ENCODE assay signal across 10 cellular contexts in genomic region chr10:75043256-75044121, GRCh38.
DNase-seq lines count a peak whose midpoint lies in the region; ATAC-seq lines count a peak whose summit lies in the region.
"Had no signal": no experiment of that assay in that cellular context is flagged by ENCODE, and none has a peak within 500 bp of the region (broad histone marks: within the 10 kb centered on the region; RNA-seq: fewer than 3 reads in every experiment).

No MANE protein-coding gene starts in this region.

- ATAC-seq in GM18867 (IDR thresholded peaks at IDR 0.05; ENCODE audit: unreplicated experiment) (no peak), GM18873 (IDR thresholded peaks at IDR 0.05; ENCODE audit: low FRiP score, unreplicated experiment) (no peak)

- H3K9me3 ChIP-seq in HUES48 (ENCODE audit: control insufficient read depth, insufficient read depth, low read length): no peaks in the 10 kb centered on the region
- no peaks in the 10 kb centered on the region for H3K9me3 ChIP-seq in iPS DF 6.9 (ENCODE audit: control insufficient read depth, insufficient read depth, low read length)
- H3K9me3 ChIP-seq: pancreas had no signal

- no peaks in the 10 kb centered on the region for H3K36me3 ChIP-seq in HUES48 (ENCODE audit: control insufficient read depth, insufficient read depth, low read length)
- H3K36me3 ChIP-seq in iPS DF 6.9 (ENCODE audit: control insufficient read depth, insufficient read depth, low read length): no peaks in the 10 kb centered on the region
- H3K36me3 ChIP-seq: pancreas had no signal

- H3K4me1 ChIP-seq in HUES48 (ENCODE audit: control insufficient read depth, insufficient read depth, low read length) (peaks cover 3% of the 10 kb centered on the region; the same call in 1 of the 2 replicates), iPS DF 6.9 (ENCODE audit: control insufficient read depth, insufficient read depth, low read length) (peaks cover 1% of the 10 kb centered on the region; the same call in 1 of the 2 replicates)
- H3K4me1 ChIP-seq: pancreas had no signal

- H3K4me3 ChIP-seq in HUES48 (ENCODE audit: low read depth, low read length) (peak overlapping the region; percentile 59; the same call in 1 of the 2 replicates), iPS DF 6.9 (ENCODE audit: low read length) (peak overlapping the region; percentile 36; the same call in 1 of the 2 replicates)
- H3K4me3 ChIP-seq: pancreas had no signal

- DNase-seq in activated T-cell treated with anti-CD3 and anti-CD28 coated beads for 1 hour (ENCODE audit: low read depth): peak; percentile 29
- no peak for DNase-seq in iPS DF 6.9 (ENCODE audit: low read depth, low spot score)
- peak; percentile 30 to 39 for DNase-seq in stimulated activated CD8-positive, alpha-beta memory T cell treated with anti-CD3 and anti-CD28 coated beads, Interleukin-2, amount 100 ng/mL, for 48 hours (ENCODE audit: low read depth in 2 of 2)
- DNase-seq in SK-N-DZ (ENCODE audit: low spot score): no peak
- no peak for DNase-seq in NCI-H128 (lab: John Stamatoyannopoulos, UW; ENCODE audit: unreplicated experiment)
- DNase-seq: NCI-H2029 treated with DMSO at 0.1 percent for 48 hours had no signal

- no peak overlapping the region for H3K9ac ChIP-seq in HUES48 (ENCODE audit: low read depth, low read length)

- WGBS in iPS DF 6.9 (ENCODE audit: insufficient coverage, insufficient read length): no CpG with 5 or more reads among the region's 68 CpGs

- peaks cover 13% of the 10 kb centered on the region for H3K27me3 ChIP-seq in HUES48 (ENCODE audit: control insufficient read depth, insufficient read depth, low read length)
- no peaks in the 10 kb centered on the region; the same call in 1 of the 2 replicates for H3K27me3 ChIP-seq in iPS DF 6.9 (ENCODE audit: control insufficient read depth, insufficient read depth, low read length)
- H3K27me3 ChIP-seq: pancreas had no signal

- H3K27ac ChIP-seq in HUES48 (ENCODE audit: low read depth, low read length) (no peak overlapping the region), iPS DF 6.9 (ENCODE audit: low read length) (no peak overlapping the region)
- H3K27ac ChIP-seq: pancreas had no signal

Comparison
In these comparisons a context has a peak if more than half of its experiments do, and no peak if none do; other contexts are left out.
1. DNase-seq: peak in activated T-cell treated with anti-CD3 and anti-CD28 coated beads for 1 hour (single experiment) and stimulated activated CD8-positive, alpha-beta memory T cell treated with anti-CD3 and anti-CD28 coated beads, Interleukin-2, amount 100 ng/mL, for 48 hours (2 of 2); none in iPS DF 6.9 (single experiment), SK-N-DZ (single experiment) and NCI-H128 (single experiment).